ENCODE assay signal across 8 cellular contexts in the genomic region with DNA sequence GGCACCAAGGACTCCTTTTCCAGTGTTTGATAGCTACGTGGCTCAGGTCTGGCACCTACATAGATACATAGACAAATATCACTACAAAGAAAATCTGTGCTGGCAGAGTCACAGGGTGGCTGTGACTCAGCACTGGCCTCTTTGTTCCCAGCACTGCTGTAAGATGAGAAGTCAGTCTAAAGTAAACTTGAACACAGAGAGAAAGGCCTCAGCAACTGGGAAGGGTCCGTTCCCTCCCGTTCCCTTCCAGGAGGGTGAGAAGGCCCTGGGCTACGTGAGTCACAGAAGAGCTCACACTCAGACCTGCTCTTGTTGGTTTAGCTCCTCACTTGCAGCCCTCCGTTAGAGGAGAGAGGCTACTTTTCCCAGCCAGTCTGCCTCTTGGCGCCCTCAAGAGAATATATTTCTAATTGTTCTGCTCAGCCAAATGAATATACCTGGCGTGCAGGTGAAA. TPM values are rescaled to one million over a fixed set of nuclear protein-coding genes. Genes with fewer than 3 reads are reported as not detected.
DNase-seq lines count a peak whose midpoint lies in the region; ATAC-seq and TF ChIP-seq lines count a peak whose summit lies in the region.

No MANE protein-coding gene starts in this region.

- TF ChIP-seq RAD21 in SK-N-SH (IDR thresholded peaks at IDR 0.05; ENCODE audit: low read length), result no peak

- DNase-seq in A172 (ENCODE audit: low spot score), result peak; percentile 96
- DNase-seq in SK-N-SH, result no peak
- no peak for DNase-seq in heart right ventricle
- DNase-seq in GDM1 (lab: John Stamatoyannopoulos, UW), result no peak

- WGBS in HUES64, result 34% methylated on average over 7 of the region's 7 CpGs
- 10% methylated on average over 7 of the region's 7 CpGs for WGBS in SK-N-SH (ENCODE audit: low lambda C conversion rate)
- WGBS in heart right ventricle, 2 donors, result 49 to 54% methylated on average over 7 of the region's 7 CpGs

- intact Hi-C loops in heart right ventricle (cut with DNase I), result no loop called here

- peak overlapping the region; percentile 63 for H3K27ac ChIP-seq in HUES64 (ENCODE audit: low read depth, low read length)
- peak overlapping the region; percentile 84 to 99 for H3K27ac ChIP-seq in SK-N-SH (ENCODE audit: low read depth in 2 of 2, low read length in 1 of 2)
- peak overlapping the region; percentile 25 to 95 (median 80) for H3K27ac ChIP-seq in heart right ventricle

- TF ChIP-seq EP300 in SK-N-SH (IDR thresholded peaks at IDR 0.05; ENCODE audit: borderline replicate concordance in 1 of 2, low read depth in 1 of 2, low read length in 1 of 2), result peak in 1 of 2 experiments; percentile 73; a peak in 1 of 4 replicates

- peak overlapping the region; percentile 58 for H3K9ac ChIP-seq in HUES64 (ENCODE audit: low read depth, low read length)
- H3K9ac ChIP-seq in SK-N-SH, result peak overlapping the region; percentile 84
- peak overlapping the region; percentile 77 for H3K9ac ChIP-seq in skeletal muscle satellite cell (ENCODE audit: low read depth, low read length)

- H3K4me2 ChIP-seq in SK-N-SH (peak overlapping the region; percentile 50), skeletal muscle satellite cell (ENCODE audit: low read length) (peak overlapping the region; percentile 59)

- peak; percentile 29 to 76 (median 52) for ATAC-seq in heart right ventricle
- ATAC-seq in HG03095 (IDR thresholded peaks at IDR 0.05; ENCODE audit: unreplicated experiment), result no peak
- no peak for ATAC-seq in GM18498 (IDR thresholded peaks at IDR 0.05; ENCODE audit: unreplicated experiment)

- H3K4me1 ChIP-seq in HUES64 (ENCODE audit: insufficient read depth, low read length) (peaks cover 25% of the 10 kb centered on the region), SK-N-SH (ENCODE audit: control insufficient read depth in 1 of 2, insufficient read depth in 2 of 2, low read depth in 1 of 2, low read length in 1 of 2) (peaks cover 17 to 86% of the 10 kb centered on the region in 2 experiments), heart right ventricle (peaks cover 3 to 96% (median 80%) of the 10 kb centered on the region in 9 donors), skeletal muscle satellite cell (ENCODE audit: control insufficient read depth, insufficient read depth, low read length) (peaks cover 94% of the 10 kb centered on the region)

- peaks cover 36% of the 10 kb centered on the region for H4K20me1 ChIP-seq in SK-N-SH (ENCODE audit: insufficient read depth)

- H3K27me3 ChIP-seq in HUES64 (ENCODE audit: insufficient read depth, low read length) (no peaks in the 10 kb centered on the region), SK-N-SH (ENCODE audit: insufficient read depth) (no peaks in the 10 kb centered on the region), heart right ventricle (no peaks in the 10 kb centered on the region), skeletal muscle satellite cell (ENCODE audit: control insufficient read depth, insufficient read depth, low read length) (no peaks in the 10 kb centered on the region)

- TF ChIP-seq CTCF in SK-N-SH (IDR thresholded peaks at IDR 0.05) (peak; percentile 27; the same call in 1 of the 2 replicates), heart right ventricle (IDR thresholded peaks at IDR 0.05) (no peak)

- H3K9me3 ChIP-seq in HUES64 (ENCODE audit: insufficient read depth, low read depth, low read length), result no peaks in the 10 kb centered on the region
- no peaks in the 10 kb centered on the region for H3K9me3 ChIP-seq in SK-N-SH
- no peaks in the 10 kb centered on the region for H3K9me3 ChIP-seq in heart right ventricle
- no peaks in the 10 kb centered on the region for H3K9me3 ChIP-seq in skeletal muscle satellite cell (replicated peaks; ENCODE audit: low read length)

- H3K4me3 ChIP-seq in HUES64 (ENCODE audit: low read length), result no peak overlapping the region
- peak overlapping the region in 1 of 2 experiments; percentile 13; a peak in 1 of 4 replicates for H3K4me3 ChIP-seq in SK-N-SH (ENCODE audit: low read depth in 2 of 2, low read length in 1 of 2)
- peak overlapping the region in 1 of 10 donors; percentile 5 for H3K4me3 ChIP-seq in heart right ventricle
- peak overlapping the region; percentile 23 for H3K4me3 ChIP-seq in skeletal muscle satellite cell (ENCODE audit: low read length)

- no peaks in the 10 kb centered on the region for H3K9me2 ChIP-seq in SK-N-SH

- peaks cover 96% of the 10 kb centered on the region for H3F3A ChIP-seq in SK-N-SH (replicated peaks; ENCODE audit: insufficient read depth)

- POLR2A ChIA-PET in SK-N-SH (lab: Yijun Ruan, JAX), result no interaction called here

- H3K36me3 ChIP-seq in HUES64 (ENCODE audit: insufficient read depth, low read length), result peaks cover 69% of the 10 kb centered on the region
- peaks cover 48 to 69% of the 10 kb centered on the region in 2 experiments for H3K36me3 ChIP-seq in SK-N-SH (replicated peaks in 1 of 2; ENCODE audit: control insufficient read depth in 1 of 2, insufficient read depth in 2 of 2, low read length in 1 of 2)
- peaks cover 0 to 100% (median 7%) of the 10 kb centered on the region in 9 donors for H3K36me3 ChIP-seq in heart right ventricle
- peaks cover 83% of the 10 kb centered on the region for H3K36me3 ChIP-seq in skeletal muscle satellite cell (ENCODE audit: insufficient read depth, low read length)

- CTCF ChIA-PET in SK-N-SH (lab: Yijun Ruan, JAX), result interaction anchor here (1.6 to 1.8 kb wide), 4 partner anchors 13 to 19 kb away, joined by 3 to 9 read pairs (median 6); no protein-coding TSS in a partner anchor

- H3K79me2 ChIP-seq in SK-N-SH (ENCODE audit: insufficient read depth), result peaks cover 88% of the 10 kb centered on the region

- H2AFZ ChIP-seq in SK-N-SH (ENCODE audit: low read depth), result no peak overlapping the region

TF ChIP-seq in SK-N-SH, 30 proteins besides CTCF, POLR2A, EP300 and RAD21 (continues in another document):
- TF ChIP-seq CHD2 (IDR thresholded peaks at IDR 0.05; ENCODE audit: low read length, partially characterized antibody) (no peak), ELF1 (IDR thresholded peaks at IDR 0.05) (no peak), FOXJ3 (CRISPR knock-in tag; IDR thresholded peaks at IDR 0.05) (no peak), RXRA (IDR thresholded peaks at IDR 0.05; ENCODE audit: borderline replicate concordance, low read depth) (peak; percentile 79; the same call in 1 of the 2 replicates), EZH2phosphoT487 (IDR thresholded peaks at IDR 0.05; ENCODE audit: borderline replicate concordance, low read depth) (no peak), MXI1 (IDR thresholded peaks at IDR 0.05; ENCODE audit: low read depth, low read length) (no peak), FOSL2 (IDR thresholded peaks at IDR 0.05; ENCODE audit: borderline replicate concordance, low read depth) (peak; percentile 84), RFX5 (IDR thresholded peaks at IDR 0.05; ENCODE audit: low read length) (no peak), SIN3A (IDR thresholded peaks at IDR 0.05; ENCODE audit: borderline replicate concordance, low read depth, low read length) (no peak; the same call in 1 of the 2 replicates), IRF3 (IDR thresholded peaks at IDR 0.05; ENCODE audit: low read depth, low read length) (no peak), PBX3 (IDR thresholded peaks at IDR 0.05) (peak; percentile 64)
- TF ChIP-seq, protein P1, sequence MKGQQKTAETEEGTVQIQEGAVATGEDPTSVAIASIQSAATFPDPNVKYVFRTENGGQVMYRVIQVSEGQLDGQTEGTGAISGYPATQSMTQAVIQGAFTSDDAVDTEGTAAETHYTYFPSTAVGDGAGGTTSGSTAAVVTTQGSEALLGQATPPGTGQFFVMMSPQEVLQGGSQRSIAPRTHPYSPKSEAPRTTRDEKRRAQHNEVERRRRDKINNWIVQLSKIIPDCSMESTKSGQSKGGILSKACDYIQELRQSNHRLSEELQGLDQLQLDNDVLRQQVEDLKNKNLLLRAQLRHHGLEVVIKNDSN (IDR thresholded peaks at IDR 0.05; ENCODE audit: borderline replicate concordance, low read depth), result no peak

RNA-seq across cellular contexts. Expression of gene ANXA2, which starts 23.1 kb away (rescaled TPM):
- total RNA-seq in A172 (2014; rRNA removed; shearing (Covaris generic)), result 4,320 and 4,475 TPM in 2 replicates
- 148 TPM for polyA plus RNA-seq in HUES64 (2013, experiment 1 of 2)
- 136 TPM for polyA plus RNA-seq in HUES64 (2013, experiment 2 of 2)
- polyA plus RNA-seq in SK-N-SH (2012; rRNA removed) (4,669 and 5,711 TPM in 2 replicates), heart right ventricle (100 to 1,000 TPM; 166 to 539 TPM)
- 5,477 and 5,705 TPM in 2 replicates for polyA plus RNA-seq in SK-N-SH (2012; cell fraction: cytosol; rRNA removed)
- 2,958 and 4,347 TPM in 2 replicates for polyA plus RNA-seq in SK-N-SH (2012; cell fraction: nucleus; rRNA removed)
- total RNA-seq in heart right ventricle, result 100 to 1,000 TPM in 9 of 10 donors, 10 to 100 TPM in 1; 98.7 to 341 (median 123) TPM
- total RNA-seq in skeletal muscle satellite cell (2012; rRNA removed), result 4,583 and 5,218 TPM in 2 replicates

Comparison
In these comparisons a context has a peak if more than half of its experiments do, and no peak if none do; other contexts are left out.
1. ATAC-seq: peak in heart right ventricle (8 of 8); none in HG03095 (single experiment) and GM18498 (single experiment).
2. RNA of gene ANXA2, which starts 23.1 kb away (total RNA-seq): 4,320 to 4,475 TPM in A172; 98.7 to 341 TPM in heart right ventricle; every median in the first group is over 10 times any median in the second.
3. Peak in every context shown above with its lines, with median percentiles within 50 percentile points of each other: H3K27ac ChIP-seq and H3K9ac ChIP-seq.